10 cellular contexts compared by ENCODE assay signal in genomic region chr10:18156797-18157196, GRCh38. TPM values are rescaled to one million over a fixed set of nuclear protein-coding genes. Genes with fewer than 3 reads are reported as not detected.
DNase-seq lines count a peak whose midpoint lies in the region; ATAC-seq and TF ChIP-seq lines count a peak whose summit lies in the region.
"Not testable (repeated sequence)": the region's sequence is repeated elsewhere in the genome, so short reads cannot be mapped to it uniquely, and the experiment has no call there.
"Had no signal": no experiment of that assay in that cellular context is flagged by ENCODE, and none has a peak within 500 bp of the region (broad histone marks: within the 10 kb centered on the region; RNA-seq: fewer than 3 reads in every experiment).

No MANE protein-coding gene starts in this region.

- not testable (repeated sequence) for H2AK5ac ChIP-seq in IMR-90 (ENCODE audit: low read depth, low read length)

- H4K5ac ChIP-seq in IMR-90 (ENCODE audit: low read depth, low read length): not testable (repeated sequence)

- not testable (repeated sequence) for H2BK120ac ChIP-seq in IMR-90 (ENCODE audit: low read depth, low read length)

- in situ Hi-C loops in IMR-90 (cut with MboI; ENCODE audit: low sequenced_read_pairs); transverse colon (cut with MboI; ENCODE audit: low pct_ligation_motif_present in 1 of 4, low pct_unique_long_range_greater_than_20kb in 1 of 4, low sequenced_read_pairs in 3 of 4): not testable (repeated sequence)

- DNase-seq in IMR-90; RWPE1 (ENCODE audit: low spot score); adipocyte (ENCODE audit: low read depth); transverse colon: not testable (repeated sequence)
- peak; percentile 31 for DNase-seq in MV-4-11 (lab: John Stamatoyannopoulos, UW)
- peak; percentile 23 for DNase-seq in NOMO-1 treated with dmso at 0.1 percent for 144 hours (lab: John Stamatoyannopoulos, UW; ENCODE audit: unreplicated experiment)
- DNase-seq in fibroblast of mammary gland (ENCODE audit: low read depth): peak; percentile 64

- not testable (repeated sequence) for H3K9ac ChIP-seq in IMR-90 (ENCODE audit: low read depth, low read length); muscle layer of colon (ENCODE audit: low read length)
- peak overlapping the region; percentile 79 for H3K9ac ChIP-seq in adipocyte (ENCODE audit: low read length)

- H3K27me3 ChIP-seq in IMR-90 (ENCODE audit: control insufficient read depth, insufficient read depth, low read length); adipocyte (replicated peaks; ENCODE audit: control insufficient read depth, insufficient read depth, low read length); muscle layer of colon (ENCODE audit: control insufficient read depth in 1 of 2, insufficient read depth in 2 of 2, low read length in 2 of 2); transverse colon: not testable (repeated sequence)

- TF ChIP-seq RAD21 in IMR-90 (IDR thresholded peaks at IDR 0.05; ENCODE audit: low read length): not testable (repeated sequence)

- TF ChIP-seq EP300 in transverse colon (IDR thresholded peaks at IDR 0.05; ENCODE audit: low read depth): not testable (repeated sequence)

- H2BK20ac ChIP-seq in IMR-90 (ENCODE audit: low read depth, low read length): not testable (repeated sequence)

- not testable (repeated sequence) for BruUV-seq in IMR-90 (replicated peaks; lab: Mats Ljungman, UMichigan)

- 94% methylated on average over 2 of the region's 8 CpGs; no CpG with 5 or more reads in 1 of the 2 experiments for WGBS in IMR-90 (ENCODE audit: extremely low coverage in 2 of 2, insufficient read length in 1 of 2), 2 experiments
- WGBS in transverse colon (ENCODE audit: low coverage in 1 of 2), 2 donors: 82 to 94% methylated on average over 6 to 8 of the region's 8 CpGs

- not testable (repeated sequence) for H4K91ac ChIP-seq in IMR-90 (ENCODE audit: insufficient read depth, low read depth, low read length)

- H3K23ac ChIP-seq in IMR-90 (ENCODE audit: low read depth, low read length): not testable (repeated sequence)

- not testable (repeated sequence) for TF ChIP-seq CTCF in IMR-90 (conservative IDR thresholded peaks at IDR 0.05; ENCODE audit: low read depth, low read length); RWPE1 (conservative IDR thresholded peaks at IDR 0.05; ENCODE audit: low read depth); fibroblast of mammary gland (conservative IDR thresholded peaks at IDR 0.05; ENCODE audit: control insufficient read depth, insufficient read depth, low read depth, low read length); transverse colon (IDR thresholded peaks at IDR 0.05)

- H3K9me3 ChIP-seq in IMR-90 (ENCODE audit: control insufficient read depth, insufficient read depth, low read length); adipocyte (ENCODE audit: control insufficient read depth, low read length); muscle layer of colon (ENCODE audit: low read length); transverse colon: not testable (repeated sequence)

- CTCF ChIA-PET in IMR-90 (lab: Yijun Ruan, JAX); RWPE1 (lab: Yijun Ruan, JAX): not testable (repeated sequence)

- not testable (repeated sequence) for H4K8ac ChIP-seq in IMR-90 (ENCODE audit: low read depth in 2 of 2, low read length in 2 of 2)

- not testable (repeated sequence) for H3K4me1 ChIP-seq in IMR-90 (ENCODE audit: control insufficient read depth, insufficient read depth, low read length)
- H3K4me1 ChIP-seq in adipocyte (ENCODE audit: control insufficient read depth, insufficient read depth, low read length): peaks cover 40% of the 10 kb centered on the region
- peaks cover 38% of the 10 kb centered on the region for H3K4me1 ChIP-seq in muscle layer of colon (ENCODE audit: insufficient read depth, low read length)
- peaks cover 2 to 24% (median 7%) of the 10 kb centered on the region in 4 donors for H3K4me1 ChIP-seq in transverse colon

- H3K14ac ChIP-seq in IMR-90 (replicated peaks; ENCODE audit: low read depth, low read length): not testable (repeated sequence)

- H2AFZ ChIP-seq in IMR-90 (replicated peaks; ENCODE audit: low read length, poor library complexity): not testable (repeated sequence)

- H3K9me1 ChIP-seq in IMR-90 (ENCODE audit: insufficient read depth, low read length): not testable (repeated sequence)

- dilution Hi-C loops in IMR-90 (cut with HindIII; ENCODE audit: low sequenced_read_pairs, unreplicated experiment): not testable (repeated sequence)

- not testable (repeated sequence) for H3K79me1 ChIP-seq in IMR-90 (ENCODE audit: low read depth in 1 of 2, low read length in 2 of 2)

- ATAC-seq in IMR-90 (ENCODE audit: low read depth): not testable (repeated sequence)

- H3K4me3 ChIP-seq in IMR-90 (ENCODE audit: insufficient read depth, low read depth, low read length); adipocyte (ENCODE audit: low read length); fibroblast of mammary gland (ENCODE audit: control insufficient read depth, low read depth, low read length); muscle layer of colon (ENCODE audit: low read depth in 1 of 2, low read length in 2 of 2); transverse colon: not testable (repeated sequence)

- intact Hi-C loops in IMR-90 (cut with micrococcal nuclease): loop anchor here (5.0 kb wide), 1 partner anchor 51 kb away; no protein-coding TSS in a partner anchor
- intact Hi-C loops in transverse colon (cut with DNase I; ENCODE audit: low total_unique reads): loop anchor here (5.0 kb wide), 1 partner anchor 41 kb away; no protein-coding TSS in a partner anchor

- not testable (repeated sequence) for H3K4me2 ChIP-seq in IMR-90 (ENCODE audit: low read depth, low read length)

- not testable (repeated sequence) for H2AK9ac ChIP-seq in IMR-90 (replicated peaks; ENCODE audit: low read depth, low read length, poor library complexity)

- TF ChIP-seq POLR2A in IMR-90 (IDR thresholded peaks at IDR 0.05; ENCODE audit: low read depth, low read length); transverse colon (IDR thresholded peaks at IDR 0.05): not testable (repeated sequence)

- H2BK5ac ChIP-seq in IMR-90 (ENCODE audit: low read depth, low read length, poor library complexity, severe bottlenecking): not testable (repeated sequence)

- not testable (repeated sequence) for H3K18ac ChIP-seq in IMR-90 (ENCODE audit: low read depth, low read length)

- H4K20me1 ChIP-seq in IMR-90 (ENCODE audit: insufficient read depth, low read length): not testable (repeated sequence)

- not testable (repeated sequence) for H2BK15ac ChIP-seq in IMR-90 (ENCODE audit: low read depth, low read length)

- POLR2A ChIA-PET in IMR-90 (lab: Charles Lee; ENCODE audit: unreplicated experiment); RWPE1 (lab: Yijun Ruan, JAX; ENCODE audit: low non-redundant PET): not testable (repeated sequence)

- not testable (repeated sequence) for H3K4ac ChIP-seq in IMR-90 (ENCODE audit: low read depth, low read length)

- not testable (repeated sequence) for H3K36me3 ChIP-seq in IMR-90 (ENCODE audit: control insufficient read depth, insufficient read depth, low read length); muscle layer of colon (ENCODE audit: insufficient read depth, low read length); transverse colon
- H3K36me3 ChIP-seq in adipocyte (ENCODE audit: control insufficient read depth, insufficient read depth, low read length, severe bottlenecking): peaks cover 20% of the 10 kb centered on the region

- H3K56ac ChIP-seq in IMR-90 (ENCODE audit: extremely low read depth, insufficient read depth, low read length): not testable (repeated sequence)

- not testable (repeated sequence) for H3K27ac ChIP-seq in IMR-90 (ENCODE audit: insufficient read depth, low read length)
- peak overlapping the region; percentile 71 for H3K27ac ChIP-seq in RWPE1
- H3K27ac ChIP-seq in muscle layer of colon (ENCODE audit: low read depth, low read length): peak overlapping the region; percentile 76
- peak overlapping the region in 3 of 4 donors; percentile 57 to 74 (median 71) for H3K27ac ChIP-seq in transverse colon

TF ChIP-seq in IMR-90, 13 proteins besides CTCF, POLR2A, EP300 and RAD21:
- TF ChIP-seq CEBPB (IDR thresholded peaks at IDR 0.05; ENCODE audit: low read depth, low read length): peak; percentile 46; the same call in 1 of the 2 replicates

RNA-seq across cellular contexts. Expression of gene CACNB2, which starts 16.6 kb away (rescaled TPM):
- 0.28 and 0.36 TPM in 2 replicates for total RNA-seq in IMR-90 (2012; rRNA removed)
- polyA plus RNA-seq in IMR-90 (2012; rRNA removed): 0.36 and 0.70 TPM in 2 replicates
- 0.14 and 0.38 TPM in 2 replicates for polyA plus RNA-seq in IMR-90 (2012; cell fraction: cytosol; rRNA removed)
- 2.3 and 2.6 TPM in 2 replicates for polyA plus RNA-seq in IMR-90 (2012; cell fraction: nucleus; rRNA removed; ENCODE audit: low replicate concordance)
- 100 to 1,000 TPM in 1 of 4 donors, 10 to 100 TPM in 3; 16.2 to 338 (median 23.7) TPM for total RNA-seq in transverse colon
- total RNA-seq: CD4-positive, alpha-beta memory T cell; HT-29 had no signal

Comparison
In these comparisons a context has a peak if more than half of its experiments do, and no peak if none do; other contexts are left out.
1. RNA of gene CACNB2, which starts 16.6 kb away (total RNA-seq): 16.2 to 338 TPM in transverse colon; 0.28 to 0.36 TPM in IMR-90; every median in the first group is over 10 times any median in the second.